ENCODE assay signal across 32 cellular contexts in the genomic region with DNA sequence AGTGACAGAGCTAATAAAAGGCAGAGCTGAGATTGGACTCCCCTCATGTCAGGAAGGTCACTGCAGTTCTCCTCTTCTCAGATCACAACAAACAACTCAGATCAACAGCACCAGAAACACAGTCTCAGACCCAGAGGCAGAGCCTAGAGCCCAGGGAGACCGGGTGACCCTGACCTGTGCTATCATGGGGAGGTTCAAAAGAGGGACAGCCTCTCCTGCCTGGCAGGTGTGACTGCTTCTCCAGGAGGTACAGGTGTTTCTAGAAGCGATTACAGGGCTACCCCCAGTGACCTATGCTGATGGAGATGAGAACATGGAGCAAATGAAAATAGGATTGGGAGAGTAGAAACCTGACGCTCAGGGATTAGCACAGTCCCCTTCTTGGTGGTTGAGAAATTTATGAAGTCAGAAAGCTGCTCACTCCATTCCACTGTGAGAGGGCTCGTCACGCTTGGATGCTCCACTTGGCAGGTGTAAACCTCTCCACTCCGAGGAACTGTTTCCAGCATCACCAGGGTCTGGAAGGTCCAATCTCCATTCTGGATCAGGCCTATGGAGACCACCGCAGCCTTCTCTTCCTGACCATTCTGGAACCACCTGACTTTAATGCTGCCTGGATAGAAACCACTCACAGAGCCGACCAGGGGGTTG. TPM values are rescaled to one million over a fixed set of nuclear protein-coding genes. Genes with fewer than 3 reads are reported as not detected.
"Had no signal": no experiment of that assay in that cellular context is flagged by ENCODE, and none has a peak within 500 bp of the region (broad histone marks: within the 10 kb centered on the region; RNA-seq: fewer than 3 reads in every experiment).

No MANE protein-coding gene starts in this region.

- H3K4me1 ChIP-seq: gastroesophageal sphincter, testis, transverse colon had no signal

- H3K27ac Mint-ChIP-seq: activated CD4-positive, alpha-beta memory T cell treated with anti-CD3 and anti-CD28 coated beads, Interleukin-2, amount 10 ng/mL, durations not matched to agents 7 days and 5 days; activated CD4-positive, alpha-beta T cell treated with anti-CD3 and anti-CD28 coated beads, Interleukin-2, amount 10 ng/mL, durations not matched to agents 7 days and 5 days; activated T-cell treated with anti-CD3 and anti-CD28 coated beads, Interleukin-2, amount 50 U/mL, for 24 hours; activated T-helper 17 cell treated with anti-CD3 and anti-CD28 coated beads, Interleukin-2, amount 50 U/mL, for 72 hours; effector memory CD8-positive, alpha-beta T cell; mesothelial cell of epicardium; naive thymus-derived CD4-positive, alpha-beta T cell had no signal

- H2AFZ ChIP-seq: hepatocyte had no signal

- H3K9me3 Mint-ChIP-seq: activated CD4-positive, alpha-beta memory T cell treated with anti-CD3 and anti-CD28 coated beads, Interleukin-2, amount 10 ng/mL, durations not matched to agents 7 days and 5 days; activated CD4-positive, alpha-beta T cell treated with anti-CD3 and anti-CD28 coated beads, Interleukin-2, amount 10 ng/mL, durations not matched to agents 7 days and 5 days; activated T-cell treated with anti-CD3 and anti-CD28 coated beads, Interleukin-2, amount 50 U/mL, for 24 hours; activated T-helper 17 cell treated with anti-CD3 and anti-CD28 coated beads, Interleukin-2, amount 50 U/mL, for 72 hours; effector memory CD8-positive, alpha-beta T cell; naive thymus-derived CD4-positive, alpha-beta T cell; neural crest cell had no signal

- DNase-seq: activated CD4-positive, alpha-beta memory T cell treated with anti-CD3 and anti-CD28 coated beads, Interleukin-2, amount 10 ng/mL, durations not matched to agents 7 days and 5 days; activated CD4-positive, alpha-beta T cell treated with anti-CD3 and anti-CD28 coated beads, Interleukin-2, amount 10 ng/mL, durations not matched to agents 7 days and 5 days; activated CD8-positive, alpha-beta memory T cell treated with anti-CD3 and anti-CD28 coated beads, Interleukin-2, amount 50 U/mL, for 48 hours; activated gamma-delta T cell treated with Interleukin-2 at 50 U/mL for 16 hours; activated naive CD4-positive, alpha-beta T cell treated with anti-CD3 and anti-CD28 coated beads, Interleukin-2, amount 50 U/mL, for 16 hours; activated T-cell treated with anti-CD3 and anti-CD28 coated beads, Interleukin-2, amount 50 U/mL, for 24 hours; amniotic stem cell; caudate nucleus; cortex of kidney; effector memory CD8-positive, alpha-beta T cell; erythroblast; left cardiac atrium; mammary epithelial cell; naive thymus-derived CD4-positive, alpha-beta T cell; nucleus accumbens; posterior cingulate gyrus; right cardiac atrium; stimulated activated CD4-positive, alpha-beta T cell treated with anti-CD3 and anti-CD28 coated beads, Interleukin-2, amount 100 ng/mL, for 48 hours; stimulated activated naive CD8-positive, alpha-beta T cell treated with anti-CD3 and anti-CD28 coated beads, Interleukin-15, Interleukin-2, amounts not matched to agents 100 U/mL and 50 U/mL, for 24 hours; T-helper 9 cell; testis; transverse colon had no signal

- H3K9me3 ChIP-seq: gastroesophageal sphincter, testis, transverse colon had no signal

- ATAC-seq: activated CD4-positive, CD25-positive, alpha-beta regulatory T cell treated with anti-CD3 and anti-CD28 coated beads, Interleukin-2, amount 50 U/mL, for 24 hours; activated T-helper 17 cell treated with anti-CD3 and anti-CD28 coated beads, Interleukin-2, amount 50 U/mL, for 72 hours; effector memory CD8-positive, alpha-beta T cell; gastroesophageal sphincter; left cardiac atrium; naive thymus-derived CD4-positive, alpha-beta T cell; right cardiac atrium; stimulated activated naive CD8-positive, alpha-beta T cell treated with anti-CD3 and anti-CD28 coated beads, Interleukin-15, Interleukin-2, amounts not matched to agents 100 U/mL and 50 U/mL, for 24 hours had no signal

- H3K4me3 Mint-ChIP-seq: activated CD4-positive, alpha-beta memory T cell treated with anti-CD3 and anti-CD28 coated beads, Interleukin-2, amount 10 ng/mL, durations not matched to agents 7 days and 5 days; activated CD4-positive, alpha-beta T cell treated with anti-CD3 and anti-CD28 coated beads, Interleukin-2, amount 10 ng/mL, durations not matched to agents 7 days and 5 days; activated T-cell treated with anti-CD3 and anti-CD28 coated beads, Interleukin-2, amount 50 U/mL, for 24 hours; activated T-helper 17 cell treated with anti-CD3 and anti-CD28 coated beads, Interleukin-2, amount 50 U/mL, for 72 hours; effector memory CD8-positive, alpha-beta T cell; mesothelial cell of epicardium; naive thymus-derived CD4-positive, alpha-beta T cell; neural crest cell had no signal

- H3K27ac ChIP-seq: gastroesophageal sphincter, hepatocyte, testis, transverse colon, VCaP had no signal

- H3K27me3 Mint-ChIP-seq: activated T-cell treated with anti-CD3 and anti-CD28 coated beads, Interleukin-2, amount 50 U/mL, for 24 hours had no signal

- H3K4me1 Mint-ChIP-seq: activated CD4-positive, alpha-beta memory T cell treated with anti-CD3 and anti-CD28 coated beads, Interleukin-2, amount 10 ng/mL, durations not matched to agents 7 days and 5 days; neural crest cell had no signal

- H3K36me3 Mint-ChIP-seq: mesothelial cell of epicardium; naive thymus-derived CD4-positive, alpha-beta T cell had no signal

- H3K4me2 ChIP-seq: hepatocyte had no signal

- H3K36me3 ChIP-seq: gastroesophageal sphincter, transverse colon had no signal

- H3K4me3 ChIP-seq: gastroesophageal sphincter, hepatocyte, testis, transverse colon had no signal

- H3K27me3 ChIP-seq: gastroesophageal sphincter, hepatocyte, testis, transverse colon had no signal

- H3K79me2 ChIP-seq: hepatocyte had no signal

- FAIRE-seq: keratinocyte, TTC549 had no signal

RNA-seq across cellular contexts. Expression of a gene that starts 24.3 kb away (rescaled TPM):
- total RNA-seq: chondrocyte, mammary epithelial cell, neural crest cell had no signal
- polyA plus RNA-seq: keratinocyte had no signal

RNA-seq across cellular contexts. Expression of a gene that starts 35.3 kb away (rescaled TPM):
- total RNA-seq: chondrocyte had no signal
